ENCODE assay signal across 28 cellular contexts in genomic region chr13:98826156-98826555, GRCh38.
A peak's percentile ranks its signal among the peaks of the same experiment; 100 is the strongest.
DNase-seq lines count a peak whose midpoint lies in the region; ATAC-seq and TF ChIP-seq lines count a peak whose summit lies in the region.
"Had no signal": no experiment of that assay in that cellular context is flagged by ENCODE, and none has a peak within 500 bp of the region (broad histone marks: within the 10 kb centered on the region; RNA-seq: fewer than 3 reads in every experiment).

No MANE protein-coding gene starts in this region.

- peak overlapping the region; percentile 10; the same call in 1 of the 2 replicates for H3K4me2 ChIP-seq in OCI-LY1 (ENCODE audit: low read length)

- DNase-seq in T-helper 2 cell treated with Interferon-gamma antibody and Interleukin-4, amounts not matched to agents 5 μg/mL and 100 μg/mL, for 36 hours (ENCODE audit: low spot score) = no peak
- no peak for DNase-seq in T-helper 2 cell
- no peak for DNase-seq in UCSD-AML1 (lab: John Stamatoyannopoulos, UW; ENCODE audit: unreplicated experiment)
- no peak for DNase-seq in left lobe of liver (ENCODE audit: low spot score)
- DNase-seq in NCI-H2081 (lab: John Stamatoyannopoulos, UW) = no peak
- DNase-seq: 8988T; activated CD4-positive, alpha-beta T cell treated with anti-CD3 and anti-CD28 coated beads, Interleukin-2, amount 50 U/mL, for 48 hours; activated gamma-delta T cell treated with Interleukin-2 at 50 U/mL for 16 hours; AML-193; COR-L47; foreskin fibroblast; lower lobe of right lung; NCI-H1105; NCI-H2029 treated with DMSO at 0.1 percent for 48 hours; NCI-H524; RPMI8226; spleen; stimulated activated CD4-positive, alpha-beta T cell treated with anti-CD3 and anti-CD28 coated beads, Interleukin-4, amount 100 ng/mL, for 24 hours; stimulated activated naive CD8-positive, alpha-beta T cell treated with anti-CD3 and anti-CD28 coated beads, Interleukin-15, amount 100 ng/mL, for 72 hours; T-helper 17 cell had no signal

- H3K4me1 ChIP-seq in OCI-LY1 (ENCODE audit: insufficient read depth, low read length, severe bottlenecking) (peaks cover 16% of the 10 kb centered on the region), iPS-20b (ENCODE audit: insufficient read depth, low read length) (peaks cover 22% of the 10 kb centered on the region)

- peaks cover 57% of the 10 kb centered on the region for H3K36me3 Mint-ChIP-seq in T-helper 2 cell treated with Interferon-gamma antibody and Interleukin-4, amounts not matched to agents 5 μg/mL and 100 μg/mL, for 36 hours (ENCODE audit: low read depth)
- peaks cover 50% of the 10 kb centered on the region for H3K36me3 Mint-ChIP-seq in stimulated activated memory B cell treated with anti-CD40 and anti-IgM and Interleukin-4, amounts not matched to agents 10 μg/mL and 1 μg/mL and 100 μg/mL, for 72 hours

- H3K27me3 ChIP-seq in OCI-LY1 (ENCODE audit: insufficient read depth, low read length) (no peaks in the 10 kb centered on the region), iPS-20b (ENCODE audit: insufficient read depth, low read length) (no peaks in the 10 kb centered on the region)
- H3K27me3 ChIP-seq: cardiac muscle cell, spleen had no signal

- no peaks in the 10 kb centered on the region for H4K20me1 ChIP-seq in OCI-LY1 (ENCODE audit: insufficient read depth, low read length)

- H3K79me2 ChIP-seq in OCI-LY1 (ENCODE audit: insufficient read depth, low read length) = no peaks in the 10 kb centered on the region

- H3K27ac ChIP-seq in OCI-LY1 (ENCODE audit: low read depth, low read length, poor library complexity, severe bottlenecking) = no peak overlapping the region
- H3K27ac ChIP-seq in iPS-20b (ENCODE audit: low read length) = no peak overlapping the region
- H3K27ac ChIP-seq: cardiac muscle cell, epithelial cell of prostate, lower lobe of right lung, SK-N-MC, spleen had no signal

- no peak for TF ChIP-seq CTCF in OCI-LY1 (IDR thresholded peaks at IDR 0.05; ENCODE audit: low read length)

- no peaks in the 10 kb centered on the region for H3K36me3 ChIP-seq in OCI-LY1 (ENCODE audit: insufficient read depth, low read length)
- no peaks in the 10 kb centered on the region for H3K36me3 ChIP-seq in iPS-20b (ENCODE audit: insufficient read depth, low read depth, low read length)

- no peak overlapping the region for H3K4me3 Mint-ChIP-seq in T-helper 2 cell treated with Interferon-gamma antibody and Interleukin-4, amounts not matched to agents 5 μg/mL and 100 μg/mL, for 36 hours
- H3K4me3 Mint-ChIP-seq in stimulated activated memory B cell treated with anti-CD40 and anti-IgM and Interleukin-4, amounts not matched to agents 10 μg/mL and 1 μg/mL and 100 μg/mL, for 72 hours = peak overlapping the region; percentile 5
- H3K4me3 Mint-ChIP-seq: stimulated activated naive CD8-positive, alpha-beta T cell treated with anti-CD3 and anti-CD28 coated beads, Interleukin-15, amount 100 ng/mL, for 72 hours; T-helper 17 cell; type B pancreatic cell; WTC11 had no signal

- no peaks in the 10 kb centered on the region for H3K9me3 ChIP-seq in OCI-LY1 (ENCODE audit: low read length)
- H3K9me3 ChIP-seq in iPS-20b (ENCODE audit: insufficient read depth, low read depth, low read length) = no peaks in the 10 kb centered on the region
- H3K9me3 ChIP-seq: lower lobe of right lung, spleen had no signal

- ATAC-seq in stimulated activated memory B cell treated with anti-CD40 and anti-IgM and Interleukin-4, amounts not matched to agents 10 μg/mL and 1 μg/mL and 100 μg/mL, for 72 hours = no peak
- ATAC-seq in left lobe of liver = no peak
- ATAC-seq: lower lobe of right lung; stimulated activated naive CD8-positive, alpha-beta T cell treated with anti-CD3 and anti-CD28 coated beads, Interleukin-15, amount 100 ng/mL, for 72 hours; T-helper 17 cell had no signal

- H3K9me3 Mint-ChIP-seq in T-helper 2 cell treated with Interferon-gamma antibody and Interleukin-4, amounts not matched to agents 5 μg/mL and 100 μg/mL, for 36 hours = no peaks in the 10 kb centered on the region
- no peaks in the 10 kb centered on the region for H3K9me3 Mint-ChIP-seq in stimulated activated memory B cell treated with anti-CD40 and anti-IgM and Interleukin-4, amounts not matched to agents 10 μg/mL and 1 μg/mL and 100 μg/mL, for 72 hours
- H3K9me3 Mint-ChIP-seq: stimulated activated naive CD8-positive, alpha-beta T cell treated with anti-CD3 and anti-CD28 coated beads, Interleukin-15, amount 100 ng/mL, for 72 hours; type B pancreatic cell had no signal

- no peak overlapping the region for H3K4me3 ChIP-seq in OCI-LY1 (ENCODE audit: low read depth, low read length, poor library complexity, severe bottlenecking)
- peak overlapping the region; percentile 10; the same call in 1 of the 2 replicates for H3K4me3 ChIP-seq in iPS-20b (ENCODE audit: low read length)
- H3K4me3 ChIP-seq: cardiac muscle cell, lower lobe of right lung, SK-N-MC, spleen had no signal

- H3K27ac Mint-ChIP-seq in T-helper 2 cell treated with Interferon-gamma antibody and Interleukin-4, amounts not matched to agents 5 μg/mL and 100 μg/mL, for 36 hours = peak overlapping the region; percentile 9
- peak overlapping the region; percentile 33 for H3K27ac Mint-ChIP-seq in stimulated activated memory B cell treated with anti-CD40 and anti-IgM and Interleukin-4, amounts not matched to agents 10 μg/mL and 1 μg/mL and 100 μg/mL, for 72 hours
- H3K27ac Mint-ChIP-seq: T-helper 17 cell, type B pancreatic cell, WTC11 had no signal

- no peak overlapping the region for H2AFZ ChIP-seq in OCI-LY1 (ENCODE audit: low read length)

- H3K9me2 ChIP-seq in OCI-LY1 (ENCODE audit: low read depth, low read length) = no peaks in the 10 kb centered on the region

- H3K27me3 Mint-ChIP-seq in T-helper 2 cell treated with Interferon-gamma antibody and Interleukin-4, amounts not matched to agents 5 μg/mL and 100 μg/mL, for 36 hours (ENCODE audit: low read depth) = no peaks in the 10 kb centered on the region
- H3K27me3 Mint-ChIP-seq in stimulated activated memory B cell treated with anti-CD40 and anti-IgM and Interleukin-4, amounts not matched to agents 10 μg/mL and 1 μg/mL and 100 μg/mL, for 72 hours = no peaks in the 10 kb centered on the region
- H3K27me3 Mint-ChIP-seq: stimulated activated naive CD8-positive, alpha-beta T cell treated with anti-CD3 and anti-CD28 coated beads, Interleukin-15, amount 100 ng/mL, for 72 hours; T-helper 17 cell; type B pancreatic cell had no signal

- H3K9ac ChIP-seq in OCI-LY1 (ENCODE audit: low read length) (no peak overlapping the region), iPS-20b (ENCODE audit: low read depth, low read length) (no peak overlapping the region)

- H3K4me1 Mint-ChIP-seq in T-helper 2 cell treated with Interferon-gamma antibody and Interleukin-4, amounts not matched to agents 5 μg/mL and 100 μg/mL, for 36 hours (ENCODE audit: low read depth) = peaks cover 14% of the 10 kb centered on the region
- H3K4me1 Mint-ChIP-seq in stimulated activated memory B cell treated with anti-CD40 and anti-IgM and Interleukin-4, amounts not matched to agents 10 μg/mL and 1 μg/mL and 100 μg/mL, for 72 hours = peaks cover 19% of the 10 kb centered on the region

- no peaks in the 10 kb centered on the region for H3F3A ChIP-seq in OCI-LY1 (ENCODE audit: insufficient read depth, low read length)
